Comparison of ENCODE assay signal across 20 cellular contexts in the genomic region with DNA sequence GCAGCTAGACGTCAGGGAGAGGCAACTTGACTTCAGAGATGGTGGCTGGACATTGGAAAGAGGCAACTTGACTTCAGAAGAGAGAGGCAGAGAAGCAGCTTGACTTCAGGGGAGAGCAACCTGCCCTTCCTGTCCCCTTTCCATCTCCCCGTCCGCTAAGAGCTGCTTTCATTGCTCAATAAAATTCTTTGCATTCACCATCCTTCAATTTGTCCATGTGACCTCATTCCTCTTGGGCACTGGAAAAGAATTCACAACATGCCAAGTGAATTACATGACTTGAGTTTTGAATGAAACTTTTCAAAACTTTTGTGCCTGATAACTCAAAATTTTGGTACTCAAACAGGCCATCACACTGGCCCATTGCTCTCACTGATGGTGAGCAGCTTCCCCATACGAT.
DNase-seq lines count a peak whose midpoint lies in the region; ATAC-seq and TF ChIP-seq lines count a peak whose summit lies in the region.
"Had no signal": no experiment of that assay in that cellular context is flagged by ENCODE, and none has a peak within 500 bp of the region (broad histone marks: within the 10 kb centered on the region; RNA-seq: fewer than 3 reads in every experiment).

No MANE protein-coding gene starts in this region.

- H3K4me3 ChIP-seq in fibroblast of pulmonary artery (replicated peaks; ENCODE audit: low read depth, low read length) (no peak overlapping the region), retinal pigment epithelial cell (ENCODE audit: low read length) (no peak overlapping the region)
- H3K4me3 ChIP-seq: PC-9, SK-N-MC had no signal

- peak; percentile 72 for DNase-seq in EL
- peak; percentile 60 for DNase-seq in NCI-H226
- peak; percentile 13 for DNase-seq in fibroblast of pulmonary artery (ENCODE audit: low read depth)
- peak; percentile 9 for DNase-seq in retinal pigment epithelial cell (ENCODE audit: low read depth)
- no peak for DNase-seq in mucosa of gallbladder (ENCODE audit: low spot score)
- no peak for DNase-seq in HUDEP-2 (lab: John Stamatoyannopoulos, UW; ENCODE audit: unreplicated experiment in 76 of 76)
- no peak for DNase-seq in AML-193 (lab: John Stamatoyannopoulos, UW)
- DNase-seq: C1 segment of cervical spinal cord, Caco-2, DMS53, KBM-7, NCI-H1048, NCI-H1694, NCI-H2107, NCI-H774, PC-9 had no signal

- TF ChIP-seq CTCF in fibroblast of pulmonary artery (IDR thresholded peaks at IDR 0.05; ENCODE audit: low read length, missing control alignments) (no peak), retinal pigment epithelial cell (conservative IDR thresholded peaks at IDR 0.05; ENCODE audit: low read depth, low read length) (no peak)

- no peak for ATAC-seq in HG02759 (IDR thresholded peaks at IDR 0.05; ENCODE audit: unreplicated experiment)
- ATAC-seq: HCT116, Right ventricle myocardium inferior had no signal

Comparison
In these comparisons a context has a peak if more than half of its experiments do, and no peak if none do; other contexts are left out.
1. DNase-seq: peak in EL (single experiment), NCI-H226 (single experiment), fibroblast of pulmonary artery (single experiment) and retinal pigment epithelial cell (single experiment); none in mucosa of gallbladder (single experiment), HUDEP-2 (0 of 76) and AML-193 (0 of 2).